8 cellular contexts compared by ENCODE assay signal in the genomic region with DNA sequence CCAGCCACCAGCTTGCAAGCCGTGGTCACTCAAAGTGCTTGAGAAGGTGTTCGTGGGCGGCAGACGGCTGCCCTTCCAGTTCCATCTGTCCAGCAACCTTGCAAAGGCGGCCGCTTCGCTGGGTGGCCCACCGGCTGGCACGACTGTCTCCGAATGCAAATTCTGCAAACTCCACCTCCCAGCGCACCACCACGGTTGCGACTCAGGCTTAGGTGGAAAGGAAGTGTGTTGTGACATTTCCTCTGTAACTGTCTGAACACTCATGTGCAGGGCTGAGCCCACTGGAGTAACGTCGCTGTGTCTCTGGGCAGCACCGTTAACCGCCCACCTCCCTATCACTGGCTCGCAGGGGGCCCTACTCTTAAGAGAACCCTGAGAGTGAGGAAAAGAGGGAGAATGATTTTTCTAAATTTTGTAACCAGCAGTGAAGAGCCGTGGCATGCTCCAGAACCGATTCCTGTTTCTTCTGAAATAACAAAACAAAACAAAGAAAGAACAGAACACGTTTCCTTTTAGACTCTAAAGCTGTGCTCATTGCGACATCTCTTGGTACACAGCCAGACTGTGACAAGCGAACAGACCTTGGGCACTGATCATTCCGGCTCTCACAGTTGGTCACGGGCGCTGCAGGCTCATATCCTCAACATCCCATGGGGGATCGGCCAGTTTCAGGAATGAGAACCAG. TPM values are rescaled to one million over a fixed set of nuclear protein-coding genes. Genes with fewer than 3 reads are reported as not detected.
DNase-seq lines count a peak whose midpoint lies in the region; ATAC-seq and TF ChIP-seq lines count a peak whose summit lies in the region.

P2RY8 (minus strand) TSS at position 155 of the 685 bp plus-strand sequence. CDS start 70,627 bp downstream, outside the sequence.

- H3K4me1 Mint-ChIP-seq in Calu3 (ENCODE audit: low read depth, unreplicated experiment) (peaks cover 6% of the 10 kb centered on the region), memory B cell (peaks cover 12% of the 10 kb centered on the region), glutamatergic neuron (ENCODE audit: low read depth, unreplicated experiment) (no peaks in the 10 kb centered on the region)
- peaks cover 10% of the 10 kb centered on the region for H3K4me1 Mint-ChIP-seq in activated naive CD8-positive, alpha-beta T cell treated with anti-CD3 and anti-CD28 coated beads, Interleukin-2, amount 10 ng/mL, durations not matched to agents 7 days and 5 days
- H3K4me1 Mint-ChIP-seq in stimulated activated naive B cell treated with anti-CD40 and anti-IgM and Interleukin-4, amounts not matched to agents 10 μg/mL and 1 μg/mL and 100 μg/mL, for 72 hours, result peaks cover 8 to 29% of the 10 kb centered on the region in 2 donors

- H3K27ac Mint-ChIP-seq in Calu3 (ENCODE audit: unreplicated experiment) (no peak within 1 kb of the TSS), memory B cell (peak within 1 kb of the TSS; percentile 94), glutamatergic neuron (ENCODE audit: unreplicated experiment) (no peak within 1 kb of the TSS)
- H3K27ac Mint-ChIP-seq in activated naive CD8-positive, alpha-beta T cell treated with anti-CD3 and anti-CD28 coated beads, Interleukin-2, amount 10 ng/mL, durations not matched to agents 7 days and 5 days, result peak within 1 kb of the TSS; percentile 99
- peak within 1 kb of the TSS; percentile 99 for H3K27ac Mint-ChIP-seq in stimulated activated naive B cell treated with anti-CD40 and anti-IgM and Interleukin-4, amounts not matched to agents 10 μg/mL and 1 μg/mL and 100 μg/mL, for 72 hours

- DNase-seq in Calu3 (peak; percentile 60), T-helper 1 cell (peak; percentile 34 to 90 (median 62)), memory B cell (ENCODE audit: low spot score in 2 of 2) (peak; percentile 65 to 69), glutamatergic neuron (no peak)
- peak; percentile 79 for DNase-seq in activated naive CD8-positive, alpha-beta T cell treated with anti-CD3 and anti-CD28 coated beads, Interleukin-2, amount 10 ng/mL, durations not matched to agents 7 days and 5 days
- peak; percentile 87 for DNase-seq in stimulated activated naive B cell treated with anti-CD40 and anti-IgM and Interleukin-4, amounts not matched to agents 10 μg/mL and 1 μg/mL and 100 μg/mL, for 72 hours

- H3K36me3 Mint-ChIP-seq in Calu3 (ENCODE audit: insufficient read depth, unreplicated experiment), result no peaks in the 10 kb centered on the region
- peaks cover 11% of the 10 kb centered on the region for H3K36me3 Mint-ChIP-seq in activated naive CD8-positive, alpha-beta T cell treated with anti-CD3 and anti-CD28 coated beads, Interleukin-2, amount 10 ng/mL, durations not matched to agents 7 days and 5 days
- peaks cover 9% of the 10 kb centered on the region for H3K36me3 Mint-ChIP-seq in memory B cell
- peaks cover 15 to 16% of the 10 kb centered on the region in 2 donors for H3K36me3 Mint-ChIP-seq in stimulated activated naive B cell treated with anti-CD40 and anti-IgM and Interleukin-4, amounts not matched to agents 10 μg/mL and 1 μg/mL and 100 μg/mL, for 72 hours
- no peaks in the 10 kb centered on the region for H3K36me3 Mint-ChIP-seq in glutamatergic neuron (ENCODE audit: unreplicated experiment)

- CTCF ChIA-PET in Calu3 (lab: Charles Lee), result no interaction called here

- H3K27me3 Mint-ChIP-seq in Calu3 (ENCODE audit: unreplicated experiment) (no peaks in the 10 kb centered on the region), memory B cell (no peaks in the 10 kb centered on the region), glutamatergic neuron (ENCODE audit: unreplicated experiment) (peaks cover 2% of the 10 kb centered on the region)
- peaks cover 2% of the 10 kb centered on the region for H3K27me3 Mint-ChIP-seq in activated naive CD8-positive, alpha-beta T cell treated with anti-CD3 and anti-CD28 coated beads, Interleukin-2, amount 10 ng/mL, durations not matched to agents 7 days and 5 days
- H3K27me3 Mint-ChIP-seq in stimulated activated naive B cell treated with anti-CD40 and anti-IgM and Interleukin-4, amounts not matched to agents 10 μg/mL and 1 μg/mL and 100 μg/mL, for 72 hours, result no peaks in the 10 kb centered on the region

- no TSS peak for BruUV-seq in Calu3 (replicated peaks; lab: Mats Ljungman, UMichigan)

- H3K4me3 Mint-ChIP-seq in Calu3 (ENCODE audit: low read depth, unreplicated experiment) (no peak within 1 kb of the TSS), memory B cell (peak within 1 kb of the TSS; percentile 97), glutamatergic neuron (ENCODE audit: unreplicated experiment) (no peak within 1 kb of the TSS)
- H3K4me3 Mint-ChIP-seq in activated naive CD8-positive, alpha-beta T cell treated with anti-CD3 and anti-CD28 coated beads, Interleukin-2, amount 10 ng/mL, durations not matched to agents 7 days and 5 days, result peak within 1 kb of the TSS; percentile 94
- peak within 1 kb of the TSS; percentile 89 to 94 for H3K4me3 Mint-ChIP-seq in stimulated activated naive B cell treated with anti-CD40 and anti-IgM and Interleukin-4, amounts not matched to agents 10 μg/mL and 1 μg/mL and 100 μg/mL, for 72 hours

- TF ChIP-seq CTCF in Calu3 (IDR thresholded peaks at IDR 0.05; ENCODE audit: unreplicated experiment), result no peak
- no peak for TF ChIP-seq CTCF in glutamatergic neuron (IDR thresholded peaks at IDR 0.05; ENCODE audit: partially characterized antibody, unreplicated experiment)

- no peaks in the 10 kb centered on the region for H3K9me3 Mint-ChIP-seq in Calu3 (ENCODE audit: low read depth, unreplicated experiment)
- no peaks in the 10 kb centered on the region for H3K9me3 Mint-ChIP-seq in activated naive CD8-positive, alpha-beta T cell treated with anti-CD3 and anti-CD28 coated beads, Interleukin-2, amount 10 ng/mL, durations not matched to agents 7 days and 5 days
- no peaks in the 10 kb centered on the region for H3K9me3 Mint-ChIP-seq in memory B cell
- no peaks in the 10 kb centered on the region for H3K9me3 Mint-ChIP-seq in stimulated activated naive B cell treated with anti-CD40 and anti-IgM and Interleukin-4, amounts not matched to agents 10 μg/mL and 1 μg/mL and 100 μg/mL, for 72 hours
- peaks cover 1% of the 10 kb centered on the region for H3K9me3 Mint-ChIP-seq in glutamatergic neuron (ENCODE audit: unreplicated experiment)

- POLR2A ChIA-PET in activated naive CD8-positive, alpha-beta T cell treated with anti-CD3 and anti-CD28 coated beads, Interleukin-2, amount 10 ng/mL, durations not matched to agents 7 days and 5 days (lab: Charles Lee), result no interaction called here

- ATAC-seq in GM19397 (IDR thresholded peaks at IDR 0.05; ENCODE audit: unreplicated experiment) (peak; percentile 67), HG03520 (IDR thresholded peaks at IDR 0.05; ENCODE audit: unreplicated experiment) (peak; percentile 60), memory B cell (ENCODE audit: low read depth) (peak; percentile 79)
- peak; percentile 82 for ATAC-seq in activated naive CD8-positive, alpha-beta T cell treated with anti-CD3 and anti-CD28 coated beads, Interleukin-2, amount 10 ng/mL, durations not matched to agents 7 days and 5 days (ENCODE audit: low read depth)
- peak; percentile 73 to 77 for ATAC-seq in stimulated activated naive B cell treated with anti-CD40 and anti-IgM and Interleukin-4, amounts not matched to agents 10 μg/mL and 1 μg/mL and 100 μg/mL, for 72 hours (replicated peaks)

- intact Hi-C loops in Calu3 (cut with micrococcal nuclease; ENCODE audit: unreplicated experiment), result no loop called here

RNA-seq across cellular contexts. Expression of gene P2RY8, which starts in this region (rescaled TPM):
- 0.07 TPM in 1 of 2 replicates, not detected in the other for total RNA-seq in Calu3 (2022)
- total RNA-seq in activated naive CD8-positive, alpha-beta T cell treated with anti-CD3 and anti-CD28 coated beads, Interleukin-2, amount 10 ng/mL, durations not matched to agents 7 days and 5 days, result 10 to 100 TPM; 87.6 to 92.4 TPM
- 2.3 TPM for total RNA-seq in glutamatergic neuron (ENCODE audit: unreplicated experiment)

Comparison
In these comparisons a context has a peak if more than half of its experiments do, and no peak if none do; other contexts are left out.
1. RNA of gene P2RY8 (total RNA-seq): 87.6 to 92.4 TPM in activated naive CD8-positive, alpha-beta T cell treated with anti-CD3 and anti-CD28 coated beads, Interleukin-2, amount 10 ng/mL, durations not matched to agents 7 days and 5 days; 2.3 TPM in glutamatergic neuron (single experiment) and 0.07 TPM in Calu3; every median in the first group is over 10 times any median in the second.
2. Peak in DNase-seq in Calu3; RNA of the gene not detected or under 1 TPM.
3. H3K27ac Mint-ChIP-seq: peak in activated naive CD8-positive, alpha-beta T cell treated with anti-CD3 and anti-CD28 coated beads, Interleukin-2, amount 10 ng/mL, durations not matched to agents 7 days and 5 days (single experiment), memory B cell (single experiment) and stimulated activated naive B cell treated with anti-CD40 and anti-IgM and Interleukin-4, amounts not matched to agents 10 μg/mL and 1 μg/mL and 100 μg/mL, for 72 hours (single experiment); none in Calu3 (single experiment) and glutamatergic neuron (single experiment).
4. H3K4me3 Mint-ChIP-seq: peak in activated naive CD8-positive, alpha-beta T cell treated with anti-CD3 and anti-CD28 coated beads, Interleukin-2, amount 10 ng/mL, durations not matched to agents 7 days and 5 days (single experiment), memory B cell (single experiment) and stimulated activated naive B cell treated with anti-CD40 and anti-IgM and Interleukin-4, amounts not matched to agents 10 μg/mL and 1 μg/mL and 100 μg/mL, for 72 hours (2 of 2); none in Calu3 (single experiment) and glutamatergic neuron (single experiment).
5. Peak in every context shown above with its lines, with median percentiles within 50 percentile points of each other: ATAC-seq.